ENCODE assay signal across 1 cellular context in the genomic region with DNA sequence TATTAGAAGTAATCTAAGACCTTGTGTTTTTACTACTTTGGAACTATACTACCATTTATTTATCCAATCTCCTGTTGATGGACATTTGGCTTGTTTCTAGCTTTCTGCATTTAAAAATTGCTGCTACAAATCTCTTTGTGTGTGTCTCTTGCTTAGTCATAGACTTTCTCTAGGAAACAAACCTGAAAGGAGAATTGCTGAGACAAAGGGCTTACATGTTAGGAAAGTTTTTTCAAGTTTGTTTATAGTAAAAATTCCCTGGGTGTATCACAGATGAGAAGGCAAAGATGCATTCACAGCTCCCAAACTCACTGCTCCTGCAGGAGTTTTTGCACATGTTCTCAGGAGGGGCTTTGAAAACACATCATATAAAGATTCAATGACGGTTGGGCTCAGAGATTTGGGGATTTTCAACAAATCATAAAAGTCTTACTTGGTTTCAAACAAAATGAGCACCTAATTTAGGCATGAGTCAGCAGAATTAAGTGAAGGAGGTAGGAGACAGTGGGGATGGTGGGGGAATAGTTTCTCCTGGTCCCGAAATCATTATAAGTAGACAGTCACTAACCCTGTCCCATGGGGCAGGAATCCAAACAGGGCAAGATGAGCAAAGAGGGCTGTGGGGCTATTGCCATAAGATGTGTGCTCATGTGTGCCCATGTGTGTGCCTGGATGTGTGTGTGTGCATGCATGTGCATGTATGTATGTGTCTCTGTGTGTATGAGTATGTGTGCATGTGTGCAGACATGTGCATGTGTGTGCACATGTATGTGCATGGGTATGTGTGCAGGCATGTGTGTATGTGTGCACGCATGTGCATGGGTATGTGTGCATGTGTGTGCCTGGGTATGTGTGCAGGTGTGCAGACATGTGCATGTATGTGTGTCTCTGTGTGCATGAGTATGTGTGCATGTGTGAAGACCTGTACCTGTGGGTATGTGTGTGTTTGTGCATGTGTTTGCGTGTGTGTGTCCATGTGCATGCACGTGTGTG.
A peak's percentile ranks its signal among the peaks of the same experiment; 100 is the strongest.
TF ChIP-seq lines count a peak whose summit lies in the region.

No MANE protein-coding gene starts in this region.

TF ChIP-seq in IMR-90, 13 proteins besides CTCF, POLR2A, EP300 and RAD21:
- peak; percentile 93 for TF ChIP-seq MAFK (IDR thresholded peaks at IDR 0.05; ENCODE audit: low read depth, low read length)
- TF ChIP-seq NFE2L2 (IDR thresholded peaks at IDR 0.05; ENCODE audit: low read depth, low read length): peak; percentile 70
- no peak for TF ChIP-seq RCOR1 (IDR thresholded peaks at IDR 0.05; ENCODE audit: insufficient replicate concordance, low read length)
- no peak for TF ChIP-seq CHD1 (IDR thresholded peaks at IDR 0.05; ENCODE audit: low read depth, low read length)
TF ChIP-seq in IMR-90: peak in this region for 2.
